In the genomic region with DNA sequence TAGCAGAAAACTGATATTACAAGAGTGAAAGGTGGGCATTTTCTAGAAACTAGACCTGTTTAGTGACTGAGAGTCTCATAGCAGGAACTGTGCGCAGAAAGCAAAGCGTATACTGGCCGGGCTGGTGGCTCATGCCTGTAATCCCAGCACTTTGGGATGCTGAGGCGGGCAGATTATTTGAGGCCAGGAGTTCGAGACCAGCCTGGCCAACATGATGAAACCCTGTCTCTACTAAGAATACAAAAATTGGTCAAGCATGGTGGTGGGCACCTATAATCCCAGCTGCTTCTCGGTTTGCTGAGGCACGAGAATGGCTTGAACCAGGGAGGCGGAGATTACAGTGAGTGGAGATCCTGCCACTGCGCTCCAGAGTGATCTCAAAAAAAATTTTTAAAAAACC, we compare ENCODE assay signal across 1 cellular context.
TF ChIP-seq lines count a peak whose summit lies in the region.

No MANE protein-coding gene starts in this region.

TF ChIP-seq in A549, 52 proteins besides CTCF, POLR2A, EP300 and RAD21:
- TF ChIP-seq MAFK (IDR thresholded peaks at IDR 0.05; ENCODE audit: partially characterized antibody) (peak; percentile 8), HOXA7 (CRISPR knock-in tag; IDR thresholded peaks at IDR 0.05) (no peak), POLR2AphosphoS2 (conservative IDR thresholded peaks at IDR 0.05; ENCODE audit: low read length) (no peak), ZNF302 (CRISPR knock-in tag; IDR thresholded peaks at IDR 0.05) (no peak)
